8 cellular contexts compared by ENCODE assay signal in genomic region chr16:22188595-22189442, GRCh38.
DNase-seq lines count a peak whose midpoint lies in the region; ATAC-seq, FAIRE-seq and TF ChIP-seq lines count a peak whose summit lies in the region.

No MANE protein-coding gene starts in this region.

- H3K4me3 ChIP-seq in WI38 (ENCODE audit: low read depth, low read length): no peak overlapping the region

- TF ChIP-seq CTCF in WI38 (IDR thresholded peaks at IDR 0.05; ENCODE audit: low read depth, low read length): peak; percentile 85

- in situ Hi-C loops in ACHN (cut with HindIII; ENCODE audit: low pct_ligation_motif_present, low pct_unique_long_range_greater_than_20kb, low sequenced_read_pairs): loop anchor here (25.0 kb wide), 2 partner anchors 102 to 177 kb away; partner anchors contain the start of genes MOSMO, PDZD9 and VWA3A

- DNase-seq in ACHN (peak; percentile 96), GM19239 (ENCODE audit: insufficient read length, low spot score) (peak; percentile 65), NCI-H345 (lab: John Stamatoyannopoulos, UW) (peak; percentile 76), cerebellar cortex (ENCODE audit: low spot score) (peak; percentile 84), left kidney (ENCODE audit: low read depth, low spot score) (peak; percentile 89)
- DNase-seq in stimulated activated CD4-positive, alpha-beta T cell treated with anti-CD3 and anti-CD28 coated beads, Interleukin-2, amount 100 ng/mL, for 48 hours: peak; percentile 43 to 52

- FAIRE-seq in GM19239 (lab: Jason Lieb, UNC): peak; percentile 92

- ATAC-seq in GM18498 (IDR thresholded peaks at IDR 0.05; ENCODE audit: unreplicated experiment): no peak
